Comparison of ENCODE assay signal across 8 cellular contexts in genomic region chr7:87747265-87747664, GRCh38.
DNase-seq lines count a peak whose midpoint lies in the region; ATAC-seq and TF ChIP-seq lines count a peak whose summit lies in the region.
"Not testable (repeated sequence)": the region's sequence is repeated elsewhere in the genome, so short reads cannot be mapped to it uniquely, and the experiment has no call there.

No MANE protein-coding gene starts in this region.

- H3K4me2 ChIP-seq in DND-41 (ENCODE audit: insufficient read depth, low read length); Karpas-422 (ENCODE audit: low read depth, low read length, poor library complexity, severe bottlenecking): not testable (repeated sequence)

- H3K4me3 Mint-ChIP-seq in type B pancreatic cell = not testable (repeated sequence)

- H3K36me3 ChIP-seq in DND-41 (ENCODE audit: insufficient read depth, low read length); Karpas-422 (ENCODE audit: insufficient read depth, low read length): not testable (repeated sequence)

- H2AFZ ChIP-seq in DND-41 (ENCODE audit: low read depth, low read length); Karpas-422 (ENCODE audit: low read length): not testable (repeated sequence)

- not testable (repeated sequence) for H3K27me3 ChIP-seq in DND-41 (ENCODE audit: insufficient read depth, low read length, poor library complexity); Karpas-422 (ENCODE audit: low read length)

- H3K79me2 ChIP-seq in DND-41 (ENCODE audit: insufficient read depth, low read length); Karpas-422 (ENCODE audit: low read length): not testable (repeated sequence)

- not testable (repeated sequence) for H3K4me1 Mint-ChIP-seq in type B pancreatic cell (ENCODE audit: unreplicated experiment)

- H3K4me3 ChIP-seq in DND-41 (ENCODE audit: low read depth in 1 of 2, low read length in 2 of 2); GM12875 (ENCODE audit: low read depth, low read length); Karpas-422 (ENCODE audit: low read length): not testable (repeated sequence)

- not testable (repeated sequence) for H3K9me3 ChIP-seq in DND-41 (ENCODE audit: insufficient read depth, low read length, severe bottlenecking); Karpas-422 (ENCODE audit: low read length)

- not testable (repeated sequence) for H3K9ac ChIP-seq in DND-41 (ENCODE audit: low read depth, low read length); Karpas-422 (ENCODE audit: low read length)

- not testable (repeated sequence) for H3K36me3 Mint-ChIP-seq in type B pancreatic cell

- not testable (repeated sequence) for H3K9me2 ChIP-seq in Karpas-422 (replicated peaks; ENCODE audit: insufficient read depth, low read length)

- TF ChIP-seq CTCF in DND-41 (IDR thresholded peaks at IDR 0.05; ENCODE audit: borderline replicate concordance, extremely low read depth, low read length, poor library complexity, severe bottlenecking) (peak; percentile 16), GM12875 (IDR thresholded peaks at IDR 0.05; ENCODE audit: borderline replicate concordance, insufficient read depth, low read depth, low read length) (peak; percentile 35; the same call in 1 of the 2 replicates), type B pancreatic cell (conservative IDR thresholded peaks at IDR 0.05) (peak; percentile 15)

- not testable (repeated sequence) for H3K27ac ChIP-seq in DND-41 (ENCODE audit: low read length); Karpas-422 (ENCODE audit: low read length)

- H4K20me1 ChIP-seq in DND-41 (ENCODE audit: insufficient read depth, low read length); Karpas-422 (ENCODE audit: insufficient read depth, low read depth, low read length): not testable (repeated sequence)

- H3K27me3 Mint-ChIP-seq in type B pancreatic cell = not testable (repeated sequence)

- H3K4me1 ChIP-seq in DND-41 (ENCODE audit: insufficient read depth, low read length); Karpas-422 (ENCODE audit: low read length): not testable (repeated sequence)

- ATAC-seq in DND-41 (ENCODE audit: insufficient read depth, low read depth) = not testable (repeated sequence)

- H3K27ac Mint-ChIP-seq in type B pancreatic cell = not testable (repeated sequence)

- DNase-seq in DND-41 (peak; percentile 10), Karpas-422 (peak; percentile 69), NCI-H2171 treated with DMSO at 0.1 percent for 48 hours (lab: John Stamatoyannopoulos, UW) (peak; percentile 22), RPMI8226 (peak; percentile 26), ecto neural progenitor cell (ENCODE audit: low spot score) (peak; percentile 68), islet precursor cell (peak; percentile 69)
- not testable (repeated sequence) for DNase-seq in type B pancreatic cell (ENCODE audit: extremely low spot score, unreplicated experiment)

- not testable (repeated sequence) for H3K9me3 Mint-ChIP-seq in type B pancreatic cell
